Comparison of ENCODE assay signal across 1 cellular context in the genomic region with DNA sequence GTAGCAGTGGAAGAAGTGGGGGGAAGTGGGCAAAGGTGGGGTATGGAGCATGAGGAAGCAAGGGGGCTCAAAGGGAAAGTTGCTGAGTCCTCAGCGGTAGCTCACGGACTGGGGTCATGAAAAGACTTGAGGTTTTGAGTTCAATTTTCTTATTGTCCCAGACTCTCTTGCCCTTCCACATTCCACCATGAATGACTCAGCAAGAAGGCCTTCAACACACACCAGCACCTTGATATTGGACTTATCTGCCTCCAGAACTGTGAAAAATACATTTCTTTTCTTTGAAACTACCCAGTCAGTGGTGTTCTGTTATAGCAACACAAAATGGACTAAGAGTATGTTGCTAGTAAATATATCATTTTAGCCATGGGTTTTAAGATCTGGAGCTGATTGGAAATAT.
TF ChIP-seq lines count a peak whose summit lies in the region.

No MANE protein-coding gene starts in this region.

TF ChIP-seq in K562, 482 proteins besides CTCF, POLR2A, EP300 and RAD21 (continued from another document and continues in another):
- TF ChIP-seq, protein P1, sequence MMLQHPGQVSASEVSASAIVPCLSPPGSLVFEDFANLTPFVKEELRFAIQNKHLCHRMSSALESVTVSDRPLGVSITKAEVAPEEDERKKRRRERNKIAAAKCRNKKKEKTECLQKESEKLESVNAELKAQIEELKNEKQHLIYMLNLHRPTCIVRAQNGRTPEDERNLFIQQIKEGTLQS (IDR thresholded peaks at IDR 0.05) = peak; percentile 57; the same call in 1 of the 2 replicates
- TF ChIP-seq, protein P1 (CRISPR knock-in tag; conservative IDR thresholded peaks at IDR 0.05) = no peak
- TF ChIP-seq ZFP1 (CRISPR knock-in tag; IDR thresholded peaks at IDR 0.05) (no peak), ZBTB8A (IDR thresholded peaks at IDR 0.05; ENCODE audit: partially characterized antibody) (no peak), TEAD4 (IDR thresholded peaks at IDR 0.05; ENCODE audit: low read length) (peak; percentile 76), TEAD4 (CRISPR knock-in tag; IDR thresholded peaks at IDR 0.05; ENCODE audit: borderline replicate concordance) (no peak), MIER1 (IDR thresholded peaks at IDR 0.05; ENCODE audit: low read depth) (no peak), NFXL1 (CRISPR knock-in tag; IDR thresholded peaks at IDR 0.05) (no peak), YY1 (IDR thresholded peaks at IDR 0.05; ENCODE audit: borderline replicate concordance in 1 of 3, control insufficient read depth in 1 of 3, extremely low read depth in 1 of 3, insufficient read depth in 3 of 3, insufficient read length in 1 of 3, insufficient replicate concordance in 2 of 3, low read depth in 1 of 3, low read length in 2 of 3) (no peak), RBM39 (optimal IDR thresholded peaks at IDR 0.05; ENCODE audit: low read depth, low read length) (no peak), TARDBP (IDR thresholded peaks at IDR 0.05) (no peak), KDM1A (IDR thresholded peaks at IDR 0.05) (no peak; a peak in 1 of 4 replicates), ZBTB1 (CRISPR knock-in tag; IDR thresholded peaks at IDR 0.05; ENCODE audit: borderline replicate concordance, low read depth) (no peak), ZNF436 (CRISPR knock-in tag; IDR thresholded peaks at IDR 0.05) (no peak), ILK (tag; IDR thresholded peaks at IDR 0.05; ENCODE audit: borderline replicate concordance, low read depth) (no peak), ZNF431 (CRISPR knock-in tag; IDR thresholded peaks at IDR 0.05) (no peak), ESRRA (IDR thresholded peaks at IDR 0.05; ENCODE audit: borderline replicate concordance, low read depth) (0 out of 2 replicates have a peak, but pooled peaks have one; percentile 12), RHOXF2B (CRISPR knock-in tag; conservative IDR thresholded peaks at IDR 0.05) (no peak), SIN3A (IDR thresholded peaks at IDR 0.05; ENCODE audit: borderline replicate concordance in 2 of 2, control insufficient read depth in 1 of 2, low read depth in 2 of 2, low read length in 2 of 2) (no peak), NFYB (IDR thresholded peaks at IDR 0.05; ENCODE audit: extremely low read depth, insufficient read length) (no peak), U2AF1 (optimal IDR thresholded peaks at IDR 0.05; ENCODE audit: low read depth, low read length) (no peak), RCOR1 (IDR thresholded peaks at IDR 0.05; ENCODE audit: borderline replicate concordance in 1 of 2, low read depth in 2 of 2, low read length in 2 of 2) (no peak), ZNF584 (CRISPR knock-in tag; IDR thresholded peaks at IDR 0.05; ENCODE audit: low read depth) (no peak), HNRNPLL (IDR thresholded peaks at IDR 0.05; ENCODE audit: low read depth, low read length, poor library complexity, severe bottlenecking) (no peak), ETV5 (CRISPR knock-in tag; IDR thresholded peaks at IDR 0.05; ENCODE audit: low read depth) (no peak), YBX1 (IDR thresholded peaks at IDR 0.05) (no peak), EHMT2 (IDR thresholded peaks at IDR 0.05) (peak; percentile 67; the same call in 1 of the 2 replicates), SAP30 (IDR thresholded peaks at IDR 0.05; ENCODE audit: borderline replicate concordance, insufficient read depth, low read depth, low read length, poor library complexity, severe bottlenecking) (no peak), ZC3H11A (IDR thresholded peaks at IDR 0.05; ENCODE audit: low read depth, low read length) (no peak), NFE2L1 (tag; IDR thresholded peaks at IDR 0.05; ENCODE audit: borderline replicate concordance, low read depth) (peak; percentile 93), ZNF311 (CRISPR knock-in tag; IDR thresholded peaks at IDR 0.05) (no peak), NR2C2 (CRISPR knock-in tag; IDR thresholded peaks at IDR 0.05) (no peak), NR2C2 (tag; IDR thresholded peaks at IDR 0.05) (no peak), EP400 (IDR thresholded peaks at IDR 0.05) (peak; percentile 40), KLF10 (CRISPR knock-in tag; IDR thresholded peaks at IDR 0.05) (no peak), ZNF324 (CRISPR knock-in tag; IDR thresholded peaks at IDR 0.05) (no peak), TRIM24 (IDR thresholded peaks at IDR 0.05) (peak in 1 of 2 experiments; percentile 46; a peak in 1 of 4 replicates), HOXB6 (CRISPR knock-in tag; IDR thresholded peaks at IDR 0.05; ENCODE audit: borderline replicate concordance) (no peak)
- TF ChIP-seq, protein P2, sequence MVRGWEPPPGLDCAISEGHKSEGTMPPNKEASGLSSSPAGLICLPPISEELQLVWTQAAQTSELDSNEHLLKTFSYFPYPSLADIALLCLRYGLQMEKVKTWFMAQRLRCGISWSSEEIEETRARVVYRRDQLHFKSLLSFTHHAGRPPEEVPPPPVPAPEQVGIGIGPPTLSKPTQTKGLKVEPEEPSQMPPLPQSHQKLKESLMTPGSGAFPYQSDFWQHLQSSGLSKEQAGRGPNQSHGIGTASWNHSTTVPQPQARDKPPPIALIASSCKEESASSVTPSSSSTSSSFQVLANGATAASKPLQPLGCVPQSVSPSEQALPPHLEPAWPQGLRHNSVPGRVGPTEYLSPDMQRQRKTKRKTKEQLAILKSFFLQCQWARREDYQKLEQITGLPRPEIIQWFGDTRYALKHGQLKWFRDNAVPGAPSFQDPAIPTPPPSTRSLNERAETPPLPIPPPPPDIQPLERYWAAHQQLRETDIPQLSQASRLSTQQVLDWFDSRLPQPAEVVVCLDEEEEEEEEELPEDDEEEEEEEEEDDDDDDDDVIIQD (CRISPR knock-in tag; IDR thresholded peaks at IDR 0.05) = no peak
- TF ChIP-seq, protein P3, sequence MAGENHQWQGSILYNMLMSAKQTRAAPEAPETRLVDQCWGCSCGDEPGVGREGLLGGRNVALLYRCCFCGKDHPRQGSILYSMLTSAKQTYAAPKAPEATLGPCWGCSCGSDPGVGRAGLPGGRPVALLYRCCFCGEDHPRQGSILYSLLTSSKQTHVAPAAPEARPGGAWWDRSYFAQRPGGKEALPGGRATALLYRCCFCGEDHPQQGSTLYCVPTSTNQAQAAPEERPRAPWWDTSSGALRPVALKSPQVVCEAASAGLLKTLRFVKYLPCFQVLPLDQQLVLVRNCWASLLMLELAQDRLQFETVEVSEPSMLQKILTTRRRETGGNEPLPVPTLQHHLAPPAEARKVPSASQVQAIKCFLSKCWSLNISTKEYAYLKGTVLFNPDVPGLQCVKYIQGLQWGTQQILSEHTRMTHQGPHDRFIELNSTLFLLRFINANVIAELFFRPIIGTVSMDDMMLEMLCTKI (IDR thresholded peaks at IDR 0.05; ENCODE audit: partially characterized antibody) = no peak
- TF ChIP-seq, protein P4, sequence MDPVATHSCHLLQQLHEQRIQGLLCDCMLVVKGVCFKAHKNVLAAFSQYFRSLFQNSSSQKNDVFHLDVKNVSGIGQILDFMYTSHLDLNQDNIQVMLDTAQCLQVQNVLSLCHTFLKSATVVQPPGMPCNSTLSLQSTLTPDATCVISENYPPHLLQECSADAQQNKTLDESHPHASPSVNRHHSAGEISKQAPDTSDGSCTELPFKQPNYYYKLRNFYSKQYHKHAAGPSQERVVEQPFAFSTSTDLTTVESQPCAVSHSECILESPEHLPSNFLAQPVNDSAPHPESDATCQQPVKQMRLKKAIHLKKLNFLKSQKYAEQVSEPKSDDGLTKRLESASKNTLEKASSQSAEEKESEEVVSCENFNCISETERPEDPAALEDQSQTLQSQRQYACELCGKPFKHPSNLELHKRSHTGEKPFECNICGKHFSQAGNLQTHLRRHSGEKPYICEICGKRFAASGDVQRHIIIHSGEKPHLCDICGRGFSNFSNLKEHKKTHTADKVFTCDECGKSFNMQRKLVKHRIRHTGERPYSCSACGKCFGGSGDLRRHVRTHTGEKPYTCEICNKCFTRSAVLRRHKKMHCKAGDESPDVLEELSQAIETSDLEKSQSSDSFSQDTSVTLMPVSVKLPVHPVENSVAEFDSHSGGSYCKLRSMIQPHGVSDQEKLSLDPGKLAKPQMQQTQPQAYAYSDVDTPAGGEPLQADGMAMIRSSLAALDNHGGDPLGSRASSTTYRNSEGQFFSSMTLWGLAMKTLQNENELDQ (CRISPR knock-in tag; IDR thresholded peaks at IDR 0.05; ENCODE audit: borderline replicate concordance) = no peak
- TF ChIP-seq, protein P5, sequence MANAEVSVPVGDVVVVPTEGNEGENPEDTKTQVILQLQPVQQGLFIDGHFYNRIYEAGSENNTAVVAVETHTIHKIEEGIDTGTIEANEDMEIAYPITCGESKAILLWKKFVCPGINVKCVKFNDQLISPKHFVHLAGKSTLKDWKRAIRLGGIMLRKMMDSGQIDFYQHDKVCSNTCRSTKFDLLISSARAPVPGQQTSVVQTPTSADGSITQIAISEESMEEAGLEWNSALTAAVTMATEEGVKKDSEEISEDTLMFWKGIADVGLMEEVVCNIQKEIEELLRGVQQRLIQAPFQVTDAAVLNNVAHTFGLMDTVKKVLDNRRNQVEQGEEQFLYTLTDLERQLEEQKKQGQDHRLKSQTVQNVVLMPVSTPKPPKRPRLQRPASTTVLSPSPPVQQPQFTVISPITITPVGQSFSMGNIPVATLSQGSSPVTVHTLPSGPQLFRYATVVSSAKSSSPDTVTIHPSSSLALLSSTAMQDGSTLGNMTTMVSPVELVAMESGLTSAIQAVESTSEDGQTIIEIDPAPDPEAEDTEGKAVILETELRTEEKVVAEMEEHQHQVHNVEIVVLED (CRISPR knock-in tag; IDR thresholded peaks at IDR 0.05) = no peak
- TF ChIP-seq, protein P6, sequence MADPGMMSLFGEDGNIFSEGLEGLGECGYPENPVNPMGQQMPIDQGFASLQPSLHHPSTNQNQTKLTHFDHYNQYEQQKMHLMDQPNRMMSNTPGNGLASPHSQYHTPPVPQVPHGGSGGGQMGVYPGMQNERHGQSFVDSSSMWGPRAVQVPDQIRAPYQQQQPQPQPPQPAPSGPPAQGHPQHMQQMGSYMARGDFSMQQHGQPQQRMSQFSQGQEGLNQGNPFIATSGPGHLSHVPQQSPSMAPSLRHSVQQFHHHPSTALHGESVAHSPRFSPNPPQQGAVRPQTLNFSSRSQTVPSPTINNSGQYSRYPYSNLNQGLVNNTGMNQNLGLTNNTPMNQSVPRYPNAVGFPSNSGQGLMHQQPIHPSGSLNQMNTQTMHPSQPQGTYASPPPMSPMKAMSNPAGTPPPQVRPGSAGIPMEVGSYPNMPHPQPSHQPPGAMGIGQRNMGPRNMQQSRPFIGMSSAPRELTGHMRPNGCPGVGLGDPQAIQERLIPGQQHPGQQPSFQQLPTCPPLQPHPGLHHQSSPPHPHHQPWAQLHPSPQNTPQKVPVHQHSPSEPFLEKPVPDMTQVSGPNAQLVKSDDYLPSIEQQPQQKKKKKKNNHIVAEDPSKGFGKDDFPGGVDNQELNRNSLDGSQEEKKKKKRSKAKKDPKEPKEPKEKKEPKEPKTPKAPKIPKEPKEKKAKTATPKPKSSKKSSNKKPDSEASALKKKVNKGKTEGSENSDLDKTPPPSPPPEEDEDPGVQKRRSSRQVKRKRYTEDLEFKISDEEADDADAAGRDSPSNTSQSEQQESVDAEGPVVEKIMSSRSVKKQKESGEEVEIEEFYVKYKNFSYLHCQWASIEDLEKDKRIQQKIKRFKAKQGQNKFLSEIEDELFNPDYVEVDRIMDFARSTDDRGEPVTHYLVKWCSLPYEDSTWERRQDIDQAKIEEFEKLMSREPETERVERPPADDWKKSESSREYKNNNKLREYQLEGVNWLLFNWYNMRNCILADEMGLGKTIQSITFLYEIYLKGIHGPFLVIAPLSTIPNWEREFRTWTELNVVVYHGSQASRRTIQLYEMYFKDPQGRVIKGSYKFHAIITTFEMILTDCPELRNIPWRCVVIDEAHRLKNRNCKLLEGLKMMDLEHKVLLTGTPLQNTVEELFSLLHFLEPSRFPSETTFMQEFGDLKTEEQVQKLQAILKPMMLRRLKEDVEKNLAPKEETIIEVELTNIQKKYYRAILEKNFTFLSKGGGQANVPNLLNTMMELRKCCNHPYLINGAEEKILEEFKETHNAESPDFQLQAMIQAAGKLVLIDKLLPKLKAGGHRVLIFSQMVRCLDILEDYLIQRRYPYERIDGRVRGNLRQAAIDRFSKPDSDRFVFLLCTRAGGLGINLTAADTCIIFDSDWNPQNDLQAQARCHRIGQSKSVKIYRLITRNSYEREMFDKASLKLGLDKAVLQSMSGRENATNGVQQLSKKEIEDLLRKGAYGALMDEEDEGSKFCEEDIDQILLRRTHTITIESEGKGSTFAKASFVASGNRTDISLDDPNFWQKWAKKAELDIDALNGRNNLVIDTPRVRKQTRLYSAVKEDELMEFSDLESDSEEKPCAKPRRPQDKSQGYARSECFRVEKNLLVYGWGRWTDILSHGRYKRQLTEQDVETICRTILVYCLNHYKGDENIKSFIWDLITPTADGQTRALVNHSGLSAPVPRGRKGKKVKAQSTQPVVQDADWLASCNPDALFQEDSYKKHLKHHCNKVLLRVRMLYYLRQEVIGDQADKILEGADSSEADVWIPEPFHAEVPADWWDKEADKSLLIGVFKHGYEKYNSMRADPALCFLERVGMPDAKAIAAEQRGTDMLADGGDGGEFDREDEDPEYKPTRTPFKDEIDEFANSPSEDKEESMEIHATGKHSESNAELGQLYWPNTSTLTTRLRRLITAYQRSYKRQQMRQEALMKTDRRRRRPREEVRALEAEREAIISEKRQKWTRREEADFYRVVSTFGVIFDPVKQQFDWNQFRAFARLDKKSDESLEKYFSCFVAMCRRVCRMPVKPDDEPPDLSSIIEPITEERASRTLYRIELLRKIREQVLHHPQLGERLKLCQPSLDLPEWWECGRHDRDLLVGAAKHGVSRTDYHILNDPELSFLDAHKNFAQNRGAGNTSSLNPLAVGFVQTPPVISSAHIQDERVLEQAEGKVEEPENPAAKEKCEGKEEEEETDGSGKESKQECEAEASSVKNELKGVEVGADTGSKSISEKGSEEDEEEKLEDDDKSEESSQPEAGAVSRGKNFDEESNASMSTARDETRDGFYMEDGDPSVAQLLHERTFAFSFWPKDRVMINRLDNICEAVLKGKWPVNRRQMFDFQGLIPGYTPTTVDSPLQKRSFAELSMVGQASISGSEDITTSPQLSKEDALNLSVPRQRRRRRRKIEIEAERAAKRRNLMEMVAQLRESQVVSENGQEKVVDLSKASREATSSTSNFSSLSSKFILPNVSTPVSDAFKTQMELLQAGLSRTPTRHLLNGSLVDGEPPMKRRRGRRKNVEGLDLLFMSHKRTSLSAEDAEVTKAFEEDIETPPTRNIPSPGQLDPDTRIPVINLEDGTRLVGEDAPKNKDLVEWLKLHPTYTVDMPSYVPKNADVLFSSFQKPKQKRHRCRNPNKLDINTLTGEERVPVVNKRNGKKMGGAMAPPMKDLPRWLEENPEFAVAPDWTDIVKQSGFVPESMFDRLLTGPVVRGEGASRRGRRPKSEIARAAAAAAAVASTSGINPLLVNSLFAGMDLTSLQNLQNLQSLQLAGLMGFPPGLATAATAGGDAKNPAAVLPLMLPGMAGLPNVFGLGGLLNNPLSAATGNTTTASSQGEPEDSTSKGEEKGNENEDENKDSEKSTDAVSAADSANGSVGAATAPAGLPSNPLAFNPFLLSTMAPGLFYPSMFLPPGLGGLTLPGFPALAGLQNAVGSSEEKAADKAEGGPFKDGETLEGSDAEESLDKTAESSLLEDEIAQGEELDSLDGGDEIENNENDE (IDR thresholded peaks at IDR 0.05; ENCODE audit: low read depth, low read length) = no peak
- TF ChIP-seq, protein P7, sequence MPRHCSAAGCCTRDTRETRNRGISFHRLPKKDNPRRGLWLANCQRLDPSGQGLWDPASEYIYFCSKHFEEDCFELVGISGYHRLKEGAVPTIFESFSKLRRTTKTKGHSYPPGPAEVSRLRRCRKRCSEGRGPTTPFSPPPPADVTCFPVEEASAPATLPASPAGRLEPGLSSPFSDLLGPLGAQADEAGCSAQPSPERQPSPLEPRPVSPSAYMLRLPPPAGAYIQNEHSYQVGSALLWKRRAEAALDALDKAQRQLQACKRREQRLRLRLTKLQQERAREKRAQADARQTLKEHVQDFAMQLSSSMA (CRISPR knock-in tag; IDR thresholded peaks at IDR 0.05) = no peak
